ENCODE assay signal across 16 cellular contexts in the genomic region with DNA sequence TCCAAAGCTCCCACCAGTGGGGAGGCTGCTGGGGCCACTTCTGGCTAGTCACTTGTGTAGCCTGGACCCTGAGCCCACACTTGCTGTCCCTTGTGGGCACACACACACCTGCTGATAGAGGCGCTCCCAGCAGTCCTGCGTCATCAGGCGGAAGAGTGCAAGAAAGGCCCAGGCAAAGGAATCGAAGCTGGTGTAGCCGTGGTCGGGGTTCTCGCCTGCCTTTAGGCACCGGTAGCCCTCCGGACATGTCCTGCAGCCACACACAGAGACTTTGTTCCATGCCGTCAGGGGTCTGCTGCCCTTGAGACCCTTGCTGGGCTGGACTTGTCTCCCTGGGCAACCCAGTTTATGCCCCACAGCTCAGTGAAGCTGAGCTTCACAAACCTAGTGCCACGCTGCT. TPM values are rescaled to one million over a fixed set of nuclear protein-coding genes. Genes with fewer than 3 reads are reported as not detected.
A peak's percentile ranks its signal among the peaks of the same experiment; 100 is the strongest.
DNase-seq lines count a peak whose midpoint lies in the region; ATAC-seq and TF ChIP-seq lines count a peak whose summit lies in the region.
"Had no signal": no experiment of that assay in that cellular context is flagged by ENCODE, and none has a peak within 500 bp of the region (broad histone marks: within the 10 kb centered on the region; RNA-seq: fewer than 3 reads in every experiment).

No MANE protein-coding gene starts in this region.

- H3K9me3 ChIP-seq in BLaER1 (no peaks in the 10 kb centered on the region), lower lobe of right lung (no peaks in the 10 kb centered on the region)
- H3K9me3 ChIP-seq in BLaER1 treated with 17β-estradiol and CSF1 and Interleukin-3, amounts not matched to agents 10 nM and 100 nM (replicated peaks in 1 of 11) = no peaks in the 10 kb centered on the region
- H3K9me3 ChIP-seq in CD4-positive, alpha-beta memory T cell (ENCODE audit: control insufficient read depth in 1 of 2, low read length in 2 of 2) = no peaks in the 10 kb centered on the region

- H3K4me1 Mint-ChIP-seq in activated T-helper 2 cell treated with anti-CD3 and anti-CD28 coated beads, Interferon-gamma antibody, Interleukin-2, Interleukin-4, amounts not matched to agents 10 μg/mL and 5 μg/mL and 100 μg/mL, durations not matched to agents 14 hours and 24 hours and 36 hours (ENCODE audit: low read depth) = no peaks in the 10 kb centered on the region
- no peaks in the 10 kb centered on the region for H3K4me1 Mint-ChIP-seq in CD4-positive, alpha-beta memory T cell

- H3K4me3 ChIP-seq in BLaER1 (no peak overlapping the region), lower lobe of right lung (no peak overlapping the region)
- no peak overlapping the region for H3K4me3 ChIP-seq in BLaER1 treated with 17β-estradiol and CSF1 and Interleukin-3, amounts not matched to agents 10 nM and 100 nM
- H3K4me3 ChIP-seq in CD4-positive, alpha-beta memory T cell (ENCODE audit: low read length in 2 of 2) = no peak overlapping the region
- H3K4me3 ChIP-seq: GM12878 had no signal

- no peak overlapping the region for H3K9ac ChIP-seq in BLaER1
- no peak overlapping the region for H3K9ac ChIP-seq in BLaER1 treated with 17β-estradiol and CSF1 and Interleukin-3, amounts not matched to agents 10 nM and 100 nM

- intact Hi-C loops in lower lobe of right lung (cut with DNase I) (no loop called here), posterior vena cava (cut with DNase I) (no loop called here)
- intact Hi-C loops in activated T-helper 2 cell treated with anti-CD3 and anti-CD28 coated beads, Interferon-gamma antibody, Interleukin-2, Interleukin-4, amounts not matched to agents 10 μg/mL and 5 μg/mL and 100 μg/mL, durations not matched to agents 14 hours and 24 hours and 36 hours (cut with micrococcal nuclease) = no loop called here
- intact Hi-C loops in CD4-positive, alpha-beta memory T cell (cut with micrococcal nuclease) = no loop called here

- H3K27me3 Mint-ChIP-seq in activated T-helper 2 cell treated with anti-CD3 and anti-CD28 coated beads, Interferon-gamma antibody, Interleukin-2, Interleukin-4, amounts not matched to agents 10 μg/mL and 5 μg/mL and 100 μg/mL, durations not matched to agents 14 hours and 24 hours and 36 hours (ENCODE audit: low read depth) = no peaks in the 10 kb centered on the region
- H3K27me3 Mint-ChIP-seq in CD4-positive, alpha-beta memory T cell = peaks cover 0 to 3% of the 10 kb centered on the region in 2 donors
- H3K27me3 Mint-ChIP-seq: CD4-positive, alpha-beta T cell had no signal

- DNase-seq in lower lobe of right lung = peak; percentile 35
- DNase-seq in posterior vena cava (ENCODE audit: low spot score) = peak; percentile 41
- no peak for DNase-seq in activated T-helper 2 cell treated with anti-CD3 and anti-CD28 coated beads, Interferon-gamma antibody, Interleukin-2, Interleukin-4, amounts not matched to agents 10 μg/mL and 5 μg/mL and 100 μg/mL, durations not matched to agents 14 hours and 24 hours and 36 hours (ENCODE audit: low spot score)
- no peak for DNase-seq in NCI-H345 treated with DMSO at 0.1 percent for 48 hours (lab: John Stamatoyannopoulos, UW; ENCODE audit: unreplicated experiment)
- no peak for DNase-seq in CD4-positive, alpha-beta memory T cell
- DNase-seq: AML-193; C1 segment of cervical spinal cord; CD4-positive, alpha-beta T cell; DMS79; HCEC 1CT; HFFc6 had no signal

- H3K9me3 Mint-ChIP-seq in activated T-helper 2 cell treated with anti-CD3 and anti-CD28 coated beads, Interferon-gamma antibody, Interleukin-2, Interleukin-4, amounts not matched to agents 10 μg/mL and 5 μg/mL and 100 μg/mL, durations not matched to agents 14 hours and 24 hours and 36 hours = no peaks in the 10 kb centered on the region
- no peaks in the 10 kb centered on the region for H3K9me3 Mint-ChIP-seq in CD4-positive, alpha-beta memory T cell
- H3K9me3 Mint-ChIP-seq: CD4-positive, alpha-beta T cell; HFFc6 had no signal

- ATAC-seq in lower lobe of right lung (no peak), HG03457 (IDR thresholded peaks at IDR 0.05; ENCODE audit: unreplicated experiment) (no peak)
- ATAC-seq: GM12878, HepG2 had no signal

- H3K4me3 Mint-ChIP-seq in activated T-helper 2 cell treated with anti-CD3 and anti-CD28 coated beads, Interferon-gamma antibody, Interleukin-2, Interleukin-4, amounts not matched to agents 10 μg/mL and 5 μg/mL and 100 μg/mL, durations not matched to agents 14 hours and 24 hours and 36 hours (ENCODE audit: low read depth) = no peak overlapping the region
- H3K4me3 Mint-ChIP-seq in CD4-positive, alpha-beta memory T cell = no peak overlapping the region
- H3K4me3 Mint-ChIP-seq: CD4-positive, alpha-beta T cell; HFFc6 had no signal

- H3K4me2 ChIP-seq in BLaER1 = peak overlapping the region; percentile 60
- peak overlapping the region in 10 of 11 experiments; percentile 2 to 65 (median 48); a peak in 17 of 22 replicates for H3K4me2 ChIP-seq in BLaER1 treated with 17β-estradiol and CSF1 and Interleukin-3, amounts not matched to agents 10 nM and 100 nM

- H4K20me1 ChIP-seq in BLaER1 = no peaks in the 10 kb centered on the region
- H4K20me1 ChIP-seq in BLaER1 treated with 17β-estradiol and CSF1 and Interleukin-3, amounts not matched to agents 10 nM and 100 nM = peaks cover 0 to 4% (median 0%) of the 10 kb centered on the region in 11 experiments; a peak in 1 of 22 replicates

- CTCF ChIA-PET in CD4-positive, alpha-beta memory T cell (lab: Charles Lee; ENCODE audit: partially characterized antibody) = interaction anchor here (1.8 kb wide), 1 partner anchor 85 kb away, joined by 5 read pairs; no protein-coding TSS in a partner anchor

- H3K27me3 ChIP-seq in BLaER1 = no peaks in the 10 kb centered on the region
- H3K27me3 ChIP-seq in BLaER1 treated with 17β-estradiol and CSF1 and Interleukin-3, amounts not matched to agents 10 nM and 100 nM = no peaks in the 10 kb centered on the region
- H3K27me3 ChIP-seq in lower lobe of right lung (ENCODE audit: low read depth) = no peaks in the 10 kb centered on the region
- H3K27me3 ChIP-seq in CD4-positive, alpha-beta memory T cell (ENCODE audit: insufficient read depth, low read length) = no peaks in the 10 kb centered on the region

- H3K36me3 ChIP-seq in BLaER1 (no peaks in the 10 kb centered on the region; the same call in 1 of the 2 replicates), lower lobe of right lung (no peaks in the 10 kb centered on the region)
- no peaks in the 10 kb centered on the region for H3K36me3 ChIP-seq in BLaER1 treated with 17β-estradiol and CSF1 and Interleukin-3, amounts not matched to agents 10 nM and 100 nM
- no peaks in the 10 kb centered on the region for H3K36me3 ChIP-seq in CD4-positive, alpha-beta memory T cell (ENCODE audit: insufficient read depth, low read length)

- no peaks in the 10 kb centered on the region for H3K36me3 Mint-ChIP-seq in activated T-helper 2 cell treated with anti-CD3 and anti-CD28 coated beads, Interferon-gamma antibody, Interleukin-2, Interleukin-4, amounts not matched to agents 10 μg/mL and 5 μg/mL and 100 μg/mL, durations not matched to agents 14 hours and 24 hours and 36 hours (ENCODE audit: low read depth)
- H3K36me3 Mint-ChIP-seq in CD4-positive, alpha-beta memory T cell = no peaks in the 10 kb centered on the region

- H3K27ac ChIP-seq in BLaER1 (no peak overlapping the region), lower lobe of right lung (no peak overlapping the region)
- no peak overlapping the region for H3K27ac ChIP-seq in BLaER1 treated with 17β-estradiol and CSF1 and Interleukin-3, amounts not matched to agents 10 nM and 100 nM
- H3K27ac ChIP-seq in CD4-positive, alpha-beta memory T cell (ENCODE audit: low read depth, low read length) = no peak overlapping the region

- H3K4me1 ChIP-seq in BLaER1 (peaks cover 47% of the 10 kb centered on the region), lower lobe of right lung (no peaks in the 10 kb centered on the region)
- H3K4me1 ChIP-seq in BLaER1 treated with 17β-estradiol and CSF1 and Interleukin-3, amounts not matched to agents 10 nM and 100 nM = peaks cover 7 to 46% (median 36%) of the 10 kb centered on the region in 10 experiments; a peak in 17 of 20 replicates
- no peaks in the 10 kb centered on the region for H3K4me1 ChIP-seq in CD4-positive, alpha-beta memory T cell (ENCODE audit: insufficient read depth, low read length)

- TF ChIP-seq CTCF in lower lobe of right lung (IDR thresholded peaks at IDR 0.05) = no peak

- POLR2A ChIA-PET in CD4-positive, alpha-beta memory T cell (lab: Charles Lee; ENCODE audit: partially characterized antibody) = no interaction called here

- H3K27ac Mint-ChIP-seq in activated T-helper 2 cell treated with anti-CD3 and anti-CD28 coated beads, Interferon-gamma antibody, Interleukin-2, Interleukin-4, amounts not matched to agents 10 μg/mL and 5 μg/mL and 100 μg/mL, durations not matched to agents 14 hours and 24 hours and 36 hours = no peak overlapping the region
- no peak overlapping the region for H3K27ac Mint-ChIP-seq in CD4-positive, alpha-beta memory T cell
- H3K27ac Mint-ChIP-seq: CD4-positive, alpha-beta T cell; HFFc6 had no signal

RNA-seq across cellular contexts. Expression of a gene that starts 42.9 kb away (rescaled TPM):
- total RNA-seq in lower lobe of right lung (0.24 TPM), posterior vena cava (1 to 10 TPM in 1 of 2 donors, under 1 TPM in 1; 0.32 to 1.4 TPM)
- total RNA-seq in activated T-helper 2 cell treated with anti-CD3 and anti-CD28 coated beads, Interferon-gamma antibody, Interleukin-2, Interleukin-4, amounts not matched to agents 10 μg/mL and 5 μg/mL and 100 μg/mL, durations not matched to agents 14 hours and 24 hours and 36 hours = not detected in 2 replicates
- under 1 TPM; 0.12 to 0.47 TPM for total RNA-seq in CD4-positive, alpha-beta memory T cell
- polyA plus RNA-seq in CD4-positive, alpha-beta memory T cell = not detected
- total RNA-seq: GM12878, HepG2 had no signal
- polyA plus RNA-seq: GM12878 had no signal

Comparison
In these comparisons a context has a peak if more than half of its experiments do, and no peak if none do; other contexts are left out.
1. DNase-seq: peak in lower lobe of right lung (single experiment) and posterior vena cava (single experiment); none in activated T-helper 2 cell treated with anti-CD3 and anti-CD28 coated beads, Interferon-gamma antibody, Interleukin-2, Interleukin-4, amounts not matched to agents 10 μg/mL and 5 μg/mL and 100 μg/mL, durations not matched to agents 14 hours and 24 hours and 36 hours (single experiment), NCI-H345 treated with DMSO at 0.1 percent for 48 hours (single experiment) and CD4-positive, alpha-beta memory T cell (0 of 5).